Comparison of ENCODE assay signal across 1 cellular context in the genomic region with DNA sequence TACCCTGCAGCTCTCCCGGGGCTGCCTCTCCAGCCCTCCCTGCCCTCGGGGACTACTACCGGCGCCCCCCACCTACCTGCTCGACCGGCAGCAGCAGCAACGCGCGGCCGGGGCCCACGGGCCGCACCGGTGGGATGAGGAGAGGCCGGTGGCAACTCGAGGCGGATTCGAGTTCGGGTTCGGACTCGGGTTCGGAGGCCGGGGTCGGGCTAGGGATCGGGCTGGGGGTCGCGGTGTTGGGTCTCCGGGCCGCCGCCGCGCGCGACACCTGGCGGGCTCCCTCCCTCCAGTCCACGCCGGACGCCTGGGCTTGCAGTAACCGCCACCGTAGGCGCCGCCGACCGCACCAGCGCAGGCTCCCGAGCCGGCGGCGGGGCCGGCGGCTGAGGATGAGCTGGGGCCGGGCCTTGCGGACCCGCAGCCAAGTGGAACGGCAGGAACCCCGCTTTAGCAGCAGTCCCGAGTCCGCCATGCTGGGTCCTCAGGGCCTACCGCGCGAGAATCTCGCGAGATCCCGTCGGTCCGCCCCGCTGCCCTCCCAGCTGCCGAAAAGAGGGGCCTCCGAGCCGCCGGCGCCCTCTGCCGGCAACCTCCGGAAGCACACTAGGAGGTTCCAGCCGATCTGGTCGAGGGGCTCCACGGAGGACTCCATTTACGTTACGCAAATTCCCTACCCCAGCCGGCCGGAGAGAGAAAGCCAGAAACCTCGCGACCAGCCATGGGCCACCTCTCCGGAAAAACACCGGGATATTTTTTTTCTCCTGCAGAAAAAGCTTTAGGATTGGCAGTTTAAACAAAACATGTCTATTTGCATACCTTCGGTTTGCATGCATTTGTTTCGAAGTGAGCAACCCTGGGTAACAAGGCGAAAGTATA.
TF ChIP-seq lines count a peak whose summit lies in the region.

Gene NOL9 (minus strand): TSS at position 483 of the 876 bp plus-strand sequence. CDS start 11 bp downstream, at position 472.

TF ChIP-seq in HepG2, 621 proteins besides CTCF, POLR2A, EP300 and RAD21 (continued from another document and continues in another):
- TF ChIP-seq ZFP62 (CRISPR knock-in tag; IDR thresholded peaks at IDR 0.05) (no peak), SRSF4 (IDR thresholded peaks at IDR 0.05; ENCODE audit: low read depth, low read length, poor library complexity, severe bottlenecking) (no peak), ZNF768 (CRISPR knock-in tag; IDR thresholded peaks at IDR 0.05) (peak; percentile 73), AKNA (CRISPR knock-in tag; IDR thresholded peaks at IDR 0.05; ENCODE audit: borderline replicate concordance) (peak; percentile 45; the same call in 1 of the 2 replicates), ZNF781 (CRISPR knock-in tag; IDR thresholded peaks at IDR 0.05; ENCODE audit: borderline replicate concordance, not compliant biosample characterization) (peak; percentile 20), ZNF512B (CRISPR knock-in tag; IDR thresholded peaks at IDR 0.05; ENCODE audit: borderline replicate concordance) (no peak), MYNN (CRISPR knock-in tag; IDR thresholded peaks at IDR 0.05; ENCODE audit: low read depth) (no peak), SMC3 (IDR thresholded peaks at IDR 0.05; ENCODE audit: low read length) (peak; percentile 42; the same call in 1 of the 2 replicates), TOPORS (CRISPR knock-in tag; IDR thresholded peaks at IDR 0.05) (peak; percentile 84; the same call in 1 of the 2 replicates), MLLT10 (CRISPR knock-in tag; IDR thresholded peaks at IDR 0.05) (no peak), ZNF282 (IDR thresholded peaks at IDR 0.05; ENCODE audit: partially characterized antibody) (no peak), SP2 (CRISPR knock-in tag; IDR thresholded peaks at IDR 0.05) (no peak), THYN1 (CRISPR knock-in tag; IDR thresholded peaks at IDR 0.05; ENCODE audit: borderline replicate concordance, low read depth) (no peak), NR0B2 (CRISPR knock-in tag; IDR thresholded peaks at IDR 0.05) (no peak; the same call in 1 of the 2 replicates), TBL1XR1 (IDR thresholded peaks at IDR 0.05; ENCODE audit: borderline replicate concordance, low read length, partially characterized antibody) (no peak), SP5 (CRISPR knock-in tag; IDR thresholded peaks at IDR 0.05; ENCODE audit: borderline replicate concordance, low read depth) (0 out of 2 replicates have a peak, but pooled peaks have one; percentile 29), FOSL2 (CRISPR knock-in tag; IDR thresholded peaks at IDR 0.05) (peak; percentile 64), KAT7 (CRISPR knock-in tag; IDR thresholded peaks at IDR 0.05; ENCODE audit: borderline replicate concordance) (peak; percentile 50; the same call in 1 of the 2 replicates), THAP7 (CRISPR knock-in tag; IDR thresholded peaks at IDR 0.05) (0 out of 2 replicates have a peak, but pooled peaks have one; percentile 17), NR2C2 (CRISPR knock-in tag; IDR thresholded peaks at IDR 0.05; ENCODE audit: borderline replicate concordance) (peak; percentile 88), ZBTB1 (CRISPR knock-in tag; IDR thresholded peaks at IDR 0.05; ENCODE audit: borderline replicate concordance) (no peak), ZNF441 (CRISPR knock-in tag; IDR thresholded peaks at IDR 0.05; ENCODE audit: borderline replicate concordance) (no peak; the same call in 1 of the 2 replicates), HDAC1 (CRISPR knock-in tag; IDR thresholded peaks at IDR 0.05) (peak; percentile 86), KAT8 (CRISPR knock-in tag; IDR thresholded peaks at IDR 0.05) (peak; percentile 94), PAX8 (CRISPR knock-in tag; IDR thresholded peaks at IDR 0.05; ENCODE audit: borderline replicate concordance) (0 out of 2 replicates have a peak, but pooled peaks have one; percentile 32), KDM5A (IDR thresholded peaks at IDR 0.05; ENCODE audit: borderline replicate concordance, low read length) (peak; percentile 99), FOXO1 (CRISPR knock-in tag; IDR thresholded peaks at IDR 0.05) (peak; percentile 42; the same call in 1 of the 2 replicates), PAXIP1 (CRISPR knock-in tag; conservative IDR thresholded peaks at IDR 0.05) (peak; percentile 53), GABPA (IDR thresholded peaks at IDR 0.05; ENCODE audit: low read depth, low read length) (no peak), GABPA (CRISPR knock-in tag; IDR thresholded peaks at IDR 0.05; ENCODE audit: low read depth) (peak; percentile 68), BCL6 (CRISPR knock-in tag; IDR thresholded peaks at IDR 0.05) (0 out of 2 replicates have a peak, but pooled peaks have one; percentile 59)
- TF ChIP-seq, protein P1, sequence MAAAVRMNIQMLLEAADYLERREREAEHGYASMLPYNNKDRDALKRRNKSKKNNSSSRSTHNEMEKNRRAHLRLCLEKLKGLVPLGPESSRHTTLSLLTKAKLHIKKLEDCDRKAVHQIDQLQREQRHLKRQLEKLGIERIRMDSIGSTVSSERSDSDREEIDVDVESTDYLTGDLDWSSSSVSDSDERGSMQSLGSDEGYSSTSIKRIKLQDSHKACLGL (CRISPR knock-in tag; IDR thresholded peaks at IDR 0.05): peak; percentile 78
- TF ChIP-seq, protein P2, sequence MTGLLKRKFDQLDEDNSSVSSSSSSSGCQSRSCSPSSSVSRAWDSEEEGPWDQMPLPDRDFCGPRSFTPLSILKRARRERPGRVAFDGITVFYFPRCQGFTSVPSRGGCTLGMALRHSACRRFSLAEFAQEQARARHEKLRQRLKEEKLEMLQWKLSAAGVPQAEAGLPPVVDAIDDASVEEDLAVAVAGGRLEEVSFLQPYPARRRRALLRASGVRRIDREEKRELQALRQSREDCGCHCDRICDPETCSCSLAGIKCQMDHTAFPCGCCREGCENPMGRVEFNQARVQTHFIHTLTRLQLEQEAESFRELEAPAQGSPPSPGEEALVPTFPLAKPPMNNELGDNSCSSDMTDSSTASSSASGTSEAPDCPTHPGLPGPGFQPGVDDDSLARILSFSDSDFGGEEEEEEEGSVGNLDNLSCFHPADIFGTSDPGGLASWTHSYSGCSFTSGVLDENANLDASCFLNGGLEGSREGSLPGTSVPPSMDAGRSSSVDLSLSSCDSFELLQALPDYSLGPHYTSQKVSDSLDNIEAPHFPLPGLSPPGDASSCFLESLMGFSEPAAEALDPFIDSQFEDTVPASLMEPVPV (CRISPR knock-in tag; IDR thresholded peaks at IDR 0.05): peak; percentile 49; the same call in 1 of the 2 replicates
- TF ChIP-seq, protein P3, sequence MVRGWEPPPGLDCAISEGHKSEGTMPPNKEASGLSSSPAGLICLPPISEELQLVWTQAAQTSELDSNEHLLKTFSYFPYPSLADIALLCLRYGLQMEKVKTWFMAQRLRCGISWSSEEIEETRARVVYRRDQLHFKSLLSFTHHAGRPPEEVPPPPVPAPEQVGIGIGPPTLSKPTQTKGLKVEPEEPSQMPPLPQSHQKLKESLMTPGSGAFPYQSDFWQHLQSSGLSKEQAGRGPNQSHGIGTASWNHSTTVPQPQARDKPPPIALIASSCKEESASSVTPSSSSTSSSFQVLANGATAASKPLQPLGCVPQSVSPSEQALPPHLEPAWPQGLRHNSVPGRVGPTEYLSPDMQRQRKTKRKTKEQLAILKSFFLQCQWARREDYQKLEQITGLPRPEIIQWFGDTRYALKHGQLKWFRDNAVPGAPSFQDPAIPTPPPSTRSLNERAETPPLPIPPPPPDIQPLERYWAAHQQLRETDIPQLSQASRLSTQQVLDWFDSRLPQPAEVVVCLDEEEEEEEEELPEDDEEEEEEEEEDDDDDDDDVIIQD (CRISPR knock-in tag; IDR thresholded peaks at IDR 0.05; ENCODE audit: low read depth): peak; percentile 46; the same call in 1 of the 2 replicates
- TF ChIP-seq, protein P4, sequence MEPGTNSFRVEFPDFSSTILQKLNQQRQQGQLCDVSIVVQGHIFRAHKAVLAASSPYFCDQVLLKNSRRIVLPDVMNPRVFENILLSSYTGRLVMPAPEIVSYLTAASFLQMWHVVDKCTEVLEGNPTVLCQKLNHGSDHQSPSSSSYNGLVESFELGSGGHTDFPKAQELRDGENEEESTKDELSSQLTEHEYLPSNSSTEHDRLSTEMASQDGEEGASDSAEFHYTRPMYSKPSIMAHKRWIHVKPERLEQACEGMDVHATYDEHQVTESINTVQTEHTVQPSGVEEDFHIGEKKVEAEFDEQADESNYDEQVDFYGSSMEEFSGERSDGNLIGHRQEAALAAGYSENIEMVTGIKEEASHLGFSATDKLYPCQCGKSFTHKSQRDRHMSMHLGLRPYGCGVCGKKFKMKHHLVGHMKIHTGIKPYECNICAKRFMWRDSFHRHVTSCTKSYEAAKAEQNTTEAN (CRISPR knock-in tag; conservative IDR thresholded peaks at IDR 0.05): peak; percentile 74
